In the genomic region with DNA sequence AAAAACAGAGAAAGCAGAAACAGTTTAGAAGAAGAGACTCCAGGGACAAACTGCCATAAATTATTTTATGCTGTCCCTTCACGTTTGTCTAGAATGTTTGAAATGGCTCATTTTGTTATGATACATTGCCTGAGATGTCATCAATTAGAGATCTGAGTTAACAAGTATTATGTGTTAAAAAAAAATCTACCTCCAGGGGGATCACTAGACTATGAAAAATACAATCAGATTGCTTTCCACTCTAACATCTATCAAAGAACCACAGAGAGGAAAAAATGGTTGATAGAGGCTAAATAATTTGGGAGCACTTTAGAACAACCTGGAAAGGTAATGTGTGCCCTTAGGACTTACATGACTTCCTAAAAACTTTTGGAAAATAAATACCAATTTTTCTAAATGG, we compare ENCODE assay signal across 20 cellular contexts. TPM values are rescaled to one million over a fixed set of nuclear protein-coding genes. Genes with fewer than 3 reads are reported as not detected.
DNase-seq lines count a peak whose midpoint lies in the region; ATAC-seq and TF ChIP-seq lines count a peak whose summit lies in the region.
"Had no signal": no experiment of that assay in that cellular context is flagged by ENCODE, and none has a peak within 500 bp of the region (broad histone marks: within the 10 kb centered on the region; RNA-seq: fewer than 3 reads in every experiment).

No MANE protein-coding gene starts in this region.

- H3K27ac ChIP-seq in cardiac muscle cell, result no peak overlapping the region
- H3K27ac ChIP-seq: gastroesophageal sphincter, vagina had no signal

- no peaks in the 10 kb centered on the region for H3K9me3 ChIP-seq in cardiac muscle cell (ENCODE audit: low read depth)
- H3K9me3 ChIP-seq: gastroesophageal sphincter, vagina had no signal

- H3K4me1 ChIP-seq in cardiac muscle cell (ENCODE audit: low read depth), result peaks cover 16% of the 10 kb centered on the region
- H3K4me1 ChIP-seq: gastroesophageal sphincter, vagina had no signal

- no peak overlapping the region for H3K27ac Mint-ChIP-seq in chondrocyte (ENCODE audit: unreplicated experiment)
- H3K27ac Mint-ChIP-seq: activated CD4-positive, alpha-beta T cell treated with anti-CD3 and anti-CD28 coated beads, Interleukin-2, amount 10 ng/mL, durations not matched to agents 7 days and 5 days; activated naive CD8-positive, alpha-beta T cell treated with anti-CD3 and anti-CD28 coated beads, Interleukin-2, amount 10 ng/mL, durations not matched to agents 7 days and 5 days; natural killer cell treated with Interleukin-12 subunit alpha and Interleukin-12 subunit beta and Interleukin-15 and Interleukin-18, amount 100 ng/mL, for 72 hours; stimulated activated naive CD8-positive, alpha-beta T cell treated with anti-CD3 and anti-CD28 coated beads, Interleukin-15, amount 100 ng/mL, for 72 hours had no signal

- peaks cover 13% of the 10 kb centered on the region for H3K4me1 Mint-ChIP-seq in chondrocyte (ENCODE audit: low read depth)

- no peak overlapping the region for H3K4me3 Mint-ChIP-seq in chondrocyte (ENCODE audit: unreplicated experiment)
- H3K4me3 Mint-ChIP-seq: activated CD4-positive, alpha-beta T cell treated with anti-CD3 and anti-CD28 coated beads, Interleukin-2, amount 10 ng/mL, durations not matched to agents 7 days and 5 days; activated naive CD8-positive, alpha-beta T cell treated with anti-CD3 and anti-CD28 coated beads, Interleukin-2, amount 10 ng/mL, durations not matched to agents 7 days and 5 days; activated T-cell treated with anti-CD3 and anti-CD28 coated beads, Interleukin-2, amount 50 U/mL, for 4 hours; natural killer cell treated with Interleukin-12 subunit alpha and Interleukin-12 subunit beta and Interleukin-15 and Interleukin-18, amount 100 ng/mL, for 72 hours; stimulated activated naive CD8-positive, alpha-beta T cell treated with anti-CD3 and anti-CD28 coated beads, Interleukin-15, amount 100 ng/mL, for 72 hours had no signal

- H3K27me3 ChIP-seq in cardiac muscle cell, result no peaks in the 10 kb centered on the region
- H3K27me3 ChIP-seq: gastroesophageal sphincter, vagina had no signal

- intact Hi-C loops in Right ventricle myocardium inferior (cut with DNase I), result loop anchor here (2.0 to 5.0 kb wide), 2 partner anchors 48 to 57 kb away; partner anchors contain the start of gene HECW2

- H3K36me3 Mint-ChIP-seq in chondrocyte (ENCODE audit: low read depth), result no peaks in the 10 kb centered on the region
- H3K36me3 Mint-ChIP-seq: activated naive CD8-positive, alpha-beta T cell treated with anti-CD3 and anti-CD28 coated beads, Interleukin-2, amount 10 ng/mL, durations not matched to agents 7 days and 5 days; natural killer cell treated with Interleukin-12 subunit alpha and Interleukin-12 subunit beta and Interleukin-15 and Interleukin-18, amount 100 ng/mL, for 72 hours had no signal

- no peaks in the 10 kb centered on the region for H3K27me3 Mint-ChIP-seq in chondrocyte (ENCODE audit: low read depth)

- no peak overlapping the region for H3K4me3 ChIP-seq in cardiac muscle cell
- H3K4me3 ChIP-seq: gastroesophageal sphincter, vagina had no signal

- H3K36me3 ChIP-seq in cardiac muscle cell, result no peaks in the 10 kb centered on the region
- H3K36me3 ChIP-seq: gastroesophageal sphincter, vagina had no signal

- peak in 1 of 2 donors; percentile 9 for DNase-seq in cardiac muscle cell (ENCODE audit: low read depth in 1 of 2, low spot score in 1 of 2)
- DNase-seq in Right ventricle myocardium inferior (ENCODE audit: missing footprints), result no peak
- DNase-seq in NCI-H460 (ENCODE audit: extremely low read depth, low read depth), result peak; percentile 11
- no peak for DNase-seq in chondrocyte (ENCODE audit: low spot score)
- DNase-seq in superior temporal gyrus (ENCODE audit: extremely low spot score), result peak; percentile 70
- no peak for DNase-seq in activated CD8-positive, alpha-beta memory T cell treated with anti-CD3 and anti-CD28 coated beads, Interleukin-2, amount 50 U/mL, for 4 hours
- no peak for DNase-seq in NCI-H526 (lab: John Stamatoyannopoulos, UW)
- DNase-seq: activated CD4-positive, alpha-beta T cell treated with anti-CD3 and anti-CD28 coated beads, Interleukin-2, amount 10 ng/mL, durations not matched to agents 7 days and 5 days; activated naive CD8-positive, alpha-beta T cell treated with anti-CD3 and anti-CD28 coated beads, Interleukin-2, amount 10 ng/mL, durations not matched to agents 7 days and 5 days; activated T-cell treated with anti-CD3 and anti-CD28 coated beads, Interleukin-2, amount 50 U/mL, for 4 hours; NCI-H1694; NCI-H526 treated with DMSO at 0.1 percent for 48 hours; retina; SHP77; stimulated activated naive CD8-positive, alpha-beta T cell treated with anti-CD3 and anti-CD28 coated beads, Interleukin-15, amount 100 ng/mL, for 72 hours; T-helper 9 cell had no signal

- no peaks in the 10 kb centered on the region for H3K9me3 Mint-ChIP-seq in chondrocyte (ENCODE audit: low read depth)
- H3K9me3 Mint-ChIP-seq: activated CD4-positive, alpha-beta T cell treated with anti-CD3 and anti-CD28 coated beads, Interleukin-2, amount 10 ng/mL, durations not matched to agents 7 days and 5 days; activated naive CD8-positive, alpha-beta T cell treated with anti-CD3 and anti-CD28 coated beads, Interleukin-2, amount 10 ng/mL, durations not matched to agents 7 days and 5 days; activated T-cell treated with anti-CD3 and anti-CD28 coated beads, Interleukin-2, amount 50 U/mL, for 4 hours; natural killer cell treated with Interleukin-12 subunit alpha and Interleukin-12 subunit beta and Interleukin-15 and Interleukin-18, amount 100 ng/mL, for 72 hours; stimulated activated naive CD8-positive, alpha-beta T cell treated with anti-CD3 and anti-CD28 coated beads, Interleukin-15, amount 100 ng/mL, for 72 hours had no signal

- ATAC-seq in Right ventricle myocardium inferior, result no peak
- no peak for ATAC-seq in HG02678 (IDR thresholded peaks at IDR 0.05; ENCODE audit: unreplicated experiment)
- ATAC-seq: activated T-cell treated with anti-CD3 and anti-CD28 coated beads, Interleukin-2, amount 50 U/mL, for 4 hours; gastroesophageal sphincter; natural killer cell treated with Interleukin-12 subunit alpha and Interleukin-12 subunit beta and Interleukin-15 and Interleukin-18, amount 100 ng/mL, for 72 hours; stimulated activated naive CD8-positive, alpha-beta T cell treated with anti-CD3 and anti-CD28 coated beads, Interleukin-15, amount 100 ng/mL, for 72 hours had no signal

- peak; percentile 8 for TF ChIP-seq CTCF in cardiac muscle cell (IDR thresholded peaks at IDR 0.05; ENCODE audit: low read depth, low read length)
- TF ChIP-seq CTCF in chondrocyte (IDR thresholded peaks at IDR 0.05), result peak; percentile 58

RNA-seq across cellular contexts. Expression of gene HECW2, which starts 57.6 kb away (rescaled TPM):
- total RNA-seq in cardiac muscle cell (3.2 TPM in 2 replicates), Right ventricle myocardium inferior (34.7 TPM), chondrocyte (22.3 to 23.8 TPM (median 22.5 TPM) in 3 replicates)
- 1.2 and 1.6 TPM in 2 replicates for polyA plus RNA-seq in cardiac muscle cell
- 5.9 and 6.2 TPM in 2 replicates for total RNA-seq in NCI-H460 (2014; rRNA removed; shearing (Covaris generic))
- 4.0 and 4.5 TPM in 2 replicates for polyA plus RNA-seq in NCI-H460 (2014; cell fraction: nucleus; rRNA removed)

Comparison
In these comparisons a context has a peak if more than half of its experiments do, and no peak if none do; other contexts are left out.
1. DNase-seq: peak in NCI-H460 (single experiment) and superior temporal gyrus (single experiment); none in Right ventricle myocardium inferior (single experiment), chondrocyte (single experiment), activated CD8-positive, alpha-beta memory T cell treated with anti-CD3 and anti-CD28 coated beads, Interleukin-2, amount 50 U/mL, for 4 hours (single experiment) and NCI-H526 (0 of 2).